ENCODE assay signal across 8 cellular contexts in the genomic region with DNA sequence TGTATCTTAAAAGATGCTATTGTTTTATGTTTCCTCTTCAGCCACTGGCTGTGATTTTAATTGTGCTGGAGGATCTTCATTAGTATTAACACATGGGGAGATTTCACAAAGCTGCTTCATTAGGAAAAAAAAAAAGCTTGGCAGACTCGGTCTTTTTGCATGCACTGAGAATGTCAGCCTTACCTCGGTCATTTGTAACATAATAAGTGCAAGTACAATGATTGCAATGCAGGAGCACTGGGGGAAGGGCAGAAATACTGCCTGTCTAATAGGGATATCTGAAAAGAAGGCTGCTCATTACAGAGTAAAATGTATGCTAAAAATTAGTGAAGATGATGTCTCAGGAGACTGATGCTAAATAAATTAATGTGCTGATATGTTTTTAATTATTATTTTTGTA. TPM values are rescaled to one million over a fixed set of nuclear protein-coding genes. Genes with fewer than 3 reads are reported as not detected.
DNase-seq lines count a peak whose midpoint lies in the region; ATAC-seq and TF ChIP-seq lines count a peak whose summit lies in the region.

No MANE protein-coding gene starts in this region.

- WGBS in neuronal stem cell (ENCODE audit: extremely low coverage in 2 of 2, insufficient read length in 2 of 2, insufficient replicate concordance in 1 of 2), 2 donors = no CpG with 5 or more reads among the region's 2 CpGs

- peaks cover 3% of the 10 kb centered on the region for H3K79me1 ChIP-seq in neuronal stem cell (ENCODE audit: low read depth, low read length)

- H2BK12ac ChIP-seq in neuronal stem cell (ENCODE audit: low read length) = no peak overlapping the region

- ATAC-seq in T-helper 17 cell = no peak
- ATAC-seq in HG03460 (IDR thresholded peaks at IDR 0.05; ENCODE audit: unreplicated experiment) = no peak
- no peak for ATAC-seq in GM21367 (IDR thresholded peaks at IDR 0.05; ENCODE audit: unreplicated experiment)

- no peaks in the 10 kb centered on the region for H3K9me3 ChIP-seq in colonic mucosa
- H3K9me3 ChIP-seq in neuronal stem cell (replicated peaks in 1 of 2; ENCODE audit: control insufficient read depth in 2 of 2, insufficient read depth in 1 of 2, low read depth in 1 of 2, low read length in 2 of 2) = no peaks in the 10 kb centered on the region
- no peaks in the 10 kb centered on the region for H3K9me3 ChIP-seq in T-helper 17 cell (ENCODE audit: control insufficient read depth, low read length, poor library complexity, severe bottlenecking)

- intact Hi-C loops in colonic mucosa (cut with DNase I) = no loop called here

- no peaks in the 10 kb centered on the region for H3K4me1 ChIP-seq in colonic mucosa
- H3K4me1 ChIP-seq in neuronal stem cell (ENCODE audit: control insufficient read depth in 2 of 2, insufficient read depth in 1 of 2, low read depth in 1 of 2, low read length in 2 of 2) = peaks cover 0 to 7% of the 10 kb centered on the region in 2 donors

- H2BK5ac ChIP-seq in neuronal stem cell (ENCODE audit: low read length) = no peak overlapping the region

- TF ChIP-seq CTCF in colonic mucosa (IDR thresholded peaks at IDR 0.05) = no peak

- H2AFZ ChIP-seq in neuronal stem cell (ENCODE audit: low read length) = peak overlapping the region; percentile 46

- no peaks in the 10 kb centered on the region for H3K36me3 ChIP-seq in colonic mucosa
- no peaks in the 10 kb centered on the region for H3K36me3 ChIP-seq in neuronal stem cell (replicated peaks in 1 of 2; ENCODE audit: control insufficient read depth in 2 of 2, insufficient read depth in 2 of 2, low read length in 2 of 2)

- DNase-seq in DMS79 treated with DMSO at 0.1 percent for 48 hours (lab: John Stamatoyannopoulos, UW) (peak; percentile 88), NCI-H2171 treated with DMSO at 0.1 percent for 48 hours (lab: John Stamatoyannopoulos, UW) (peak; percentile 89), colonic mucosa (peak; percentile 44), neuronal stem cell (ENCODE audit: low spot score) (peak; percentile 43), T-helper 17 cell (no peak), RKO (ENCODE audit: low spot score) (no peak)

- peaks cover 2% of the 10 kb centered on the region for H3K36me3 Mint-ChIP-seq in T-helper 17 cell (ENCODE audit: low read depth)

- no peak overlapping the region for H2BK15ac ChIP-seq in neuronal stem cell (ENCODE audit: low read length)

- no peak overlapping the region for H3K4me3 Mint-ChIP-seq in T-helper 17 cell

- H3K4me2 ChIP-seq in neuronal stem cell (ENCODE audit: insufficient read depth, low read length, poor library complexity, severe bottlenecking) = peak overlapping the region; percentile 18

- H3K27ac Mint-ChIP-seq in T-helper 17 cell = no peak overlapping the region

- no peak overlapping the region for H3K18ac ChIP-seq in neuronal stem cell (ENCODE audit: low read length)

- H3K27ac ChIP-seq in colonic mucosa (no peak overlapping the region), neuronal stem cell (replicated peaks; ENCODE audit: low read length) (no peak overlapping the region)

- H3K14ac ChIP-seq in neuronal stem cell (ENCODE audit: low read length) = no peak overlapping the region

- H3K23ac ChIP-seq in neuronal stem cell (ENCODE audit: low read depth, low read length, poor library complexity) = no peak overlapping the region

- H3K4me3 ChIP-seq in colonic mucosa (peak overlapping the region; percentile 60), neuronal stem cell (ENCODE audit: low read length in 2 of 2) (peak overlapping the region in 1 of 2 donors; percentile 68)

- H2AK5ac ChIP-seq in neuronal stem cell (ENCODE audit: low read depth, low read length) = no peak overlapping the region

- no peaks in the 10 kb centered on the region for H3K27me3 ChIP-seq in colonic mucosa
- no peaks in the 10 kb centered on the region for H3K27me3 ChIP-seq in neuronal stem cell (ENCODE audit: control insufficient read depth in 3 of 3, insufficient read depth in 3 of 3, low read depth in 1 of 3, low read length in 3 of 3)

- no peak overlapping the region for H4K8ac ChIP-seq in neuronal stem cell (ENCODE audit: low read depth, low read length)

- no peak overlapping the region for H4K91ac ChIP-seq in neuronal stem cell (ENCODE audit: low read depth, low read length, poor library complexity)

- H2BK120ac ChIP-seq in neuronal stem cell (ENCODE audit: low read depth, low read length) = no peak overlapping the region

- H3K4me1 Mint-ChIP-seq in T-helper 17 cell = peaks cover 12% of the 10 kb centered on the region

- H3K4ac ChIP-seq in neuronal stem cell (ENCODE audit: low read length) = no peak overlapping the region

- H3K9ac ChIP-seq in colonic mucosa (ENCODE audit: low read depth in 2 of 2, low read length in 2 of 2) (peak overlapping the region in 1 of 2 donors; percentile 98), neuronal stem cell (ENCODE audit: low read depth, low read length, poor library complexity) (no peak overlapping the region)

- H3K27me3 Mint-ChIP-seq in T-helper 17 cell = peaks cover 24% of the 10 kb centered on the region

RNA-seq across cellular contexts. Expression of gene BAZ2B, which starts 1.3 kb away (rescaled TPM):
- total RNA-seq in colonic mucosa (10 to 100 TPM; 36.7 to 60.9 TPM), T-helper 17 cell (10 to 100 TPM; 30.7 to 39.3 TPM)
- polyA plus RNA-seq in neuronal stem cell (2013, experiment 1 of 2) = 28.5 TPM
- 30.8 TPM for polyA plus RNA-seq in neuronal stem cell (2013, experiment 2 of 2)

Comparison
In these comparisons a context has a peak if more than half of its experiments do, and no peak if none do; other contexts are left out.
1. DNase-seq: peak in DMS79 treated with DMSO at 0.1 percent for 48 hours (single experiment), NCI-H2171 treated with DMSO at 0.1 percent for 48 hours (single experiment), colonic mucosa (single experiment) and neuronal stem cell (single experiment); none in T-helper 17 cell (0 of 3) and RKO (single experiment).